ENCODE assay signal across 25 cellular contexts in genomic region chr19:5189318-5189607, GRCh38.
"Had no signal": no experiment of that assay in that cellular context is flagged by ENCODE, and none has a peak within 500 bp of the region (broad histone marks: within the 10 kb centered on the region; RNA-seq: fewer than 3 reads in every experiment).

No MANE protein-coding gene starts in this region.

- H3K4me1 ChIP-seq: body of pancreas, esophagus squamous epithelium, foreskin keratinocyte, pancreas, suprapubic skin, transverse colon, uterus had no signal

- H3K27me3 ChIP-seq: body of pancreas, esophagus squamous epithelium, foreskin keratinocyte, pancreas, suprapubic skin, uterus had no signal

- H3K4me2 ChIP-seq: smooth muscle cell had no signal

- H3K4me3 Mint-ChIP-seq: activated naive CD8-positive, alpha-beta T cell treated with anti-CD3 and anti-CD28 coated beads for 36 hours; activated T-helper 1 cell treated with anti-CD3 and anti-CD28 coated beads, Interleukin-12 subunit alpha, Interleukin-12 subunit beta, Interleukin-2, Interleukin-4 antibody, amounts not matched to agents 30 ng/mL and 10 ng/mL and 1 ng/mL, durations not matched to agents 14 hours and 24 hours and 36 hours; effector memory CD8-positive, alpha-beta T cell; stimulated activated naive CD8-positive, alpha-beta T cell treated with anti-CD3 and anti-CD28 coated beads, Interleukin-15, amount 100 ng/mL, for 72 hours had no signal

- H3K27ac ChIP-seq: body of pancreas, esophagus squamous epithelium, foreskin keratinocyte, pancreas, suprapubic skin, transverse colon, uterus, VCaP had no signal

- FAIRE-seq: pancreas had no signal

- H3K27ac Mint-ChIP-seq: activated naive CD8-positive, alpha-beta T cell treated with anti-CD3 and anti-CD28 coated beads for 36 hours; activated T-helper 1 cell treated with anti-CD3 and anti-CD28 coated beads, Interleukin-12 subunit alpha, Interleukin-12 subunit beta, Interleukin-2, Interleukin-4 antibody, amounts not matched to agents 30 ng/mL and 10 ng/mL and 1 ng/mL, durations not matched to agents 14 hours and 24 hours and 36 hours; effector memory CD8-positive, alpha-beta T cell; stimulated activated naive CD8-positive, alpha-beta T cell treated with anti-CD3 and anti-CD28 coated beads, Interleukin-15, amount 100 ng/mL, for 72 hours had no signal

- H3K4me3 ChIP-seq: body of pancreas, esophagus squamous epithelium, mucosa of descending colon, pancreas, smooth muscle cell, suprapubic skin, transverse colon, uterus had no signal

- H3K36me3 ChIP-seq: esophagus squamous epithelium, pancreas, suprapubic skin, transverse colon, uterus had no signal

- H3K36me3 Mint-ChIP-seq: activated naive CD8-positive, alpha-beta T cell treated with anti-CD3 and anti-CD28 coated beads for 36 hours; naive B cell had no signal

- H3K4me1 Mint-ChIP-seq: activated naive CD8-positive, alpha-beta T cell treated with anti-CD3 and anti-CD28 coated beads for 36 hours; stimulated activated naive CD8-positive, alpha-beta T cell treated with anti-CD3 and anti-CD28 coated beads, Interleukin-15, amount 100 ng/mL, for 72 hours had no signal

- ATAC-seq: body of pancreas; effector memory CD8-positive, alpha-beta T cell; foreskin keratinocyte; left ventricle myocardium superior; mucosa of descending colon; pancreas; sciatic nerve; stimulated activated naive CD8-positive, alpha-beta T cell treated with anti-CD3 and anti-CD28 coated beads, Interleukin-15, amount 100 ng/mL, for 72 hours had no signal

- H3K9me3 ChIP-seq: body of pancreas, esophagus squamous epithelium, mucosa of descending colon, pancreas, suprapubic skin, transverse colon, uterus had no signal

- H3K9me3 Mint-ChIP-seq: activated naive CD8-positive, alpha-beta T cell treated with anti-CD3 and anti-CD28 coated beads for 36 hours; activated T-helper 1 cell treated with anti-CD3 and anti-CD28 coated beads, Interleukin-12 subunit alpha, Interleukin-12 subunit beta, Interleukin-2, Interleukin-4 antibody, amounts not matched to agents 30 ng/mL and 10 ng/mL and 1 ng/mL, durations not matched to agents 14 hours and 24 hours and 36 hours; effector memory CD8-positive, alpha-beta T cell; stimulated activated naive CD8-positive, alpha-beta T cell treated with anti-CD3 and anti-CD28 coated beads, Interleukin-15, amount 100 ng/mL, for 72 hours had no signal

- DNase-seq: activated CD4-positive, alpha-beta T cell treated with anti-CD3 and anti-CD28 coated beads for 1 hour; activated CD8-positive, alpha-beta memory T cell treated with anti-CD3 and anti-CD28 coated beads for 24 hours; activated naive CD8-positive, alpha-beta T cell treated with anti-CD3 and anti-CD28 coated beads for 36 hours; activated T-cell treated with anti-CD3 and anti-CD28 coated beads for 4 hours; amygdala; body of pancreas; caudate nucleus; effector memory CD8-positive, alpha-beta T cell; esophagus squamous epithelium; foreskin keratinocyte; left ventricle myocardium superior; mucosa of descending colon; naive B cell; stimulated activated CD4-positive, alpha-beta T cell treated with anti-CD3 and anti-CD28 coated beads, Interleukin-4, amount 100 ng/mL, for 1 hour; stimulated activated naive CD8-positive, alpha-beta T cell treated with anti-CD3 and anti-CD28 coated beads, Interleukin-15, amount 100 ng/mL, for 72 hours; T-helper 1 cell; T-helper 9 cell; transverse colon; uterus had no signal
